Comparison of ENCODE assay signal across 25 cellular contexts in genomic region chr1:164624393-164624792, GRCh38.
"Had no signal": no experiment of that assay in that cellular context is flagged by ENCODE, and none has a peak within 500 bp of the region (broad histone marks: within the 10 kb centered on the region; RNA-seq: fewer than 3 reads in every experiment).

No MANE protein-coding gene starts in this region.

- H3K36me3 ChIP-seq: esophagus muscularis mucosa, neutrophil, right lobe of liver, transverse colon had no signal

- H3K27ac Mint-ChIP-seq: immature natural killer cell; natural killer cell; stimulated activated naive CD8-positive, alpha-beta T cell treated with anti-CD3 and anti-CD28 coated beads, Interleukin-15, amount 100 ng/mL, for 72 hours had no signal

- H3K27ac ChIP-seq: coronary artery, foreskin keratinocyte, neutrophil, pancreas, right lobe of liver, suprapubic skin had no signal

- FAIRE-seq: endothelial cell of umbilical vein, keratinocyte, pancreas had no signal

- H3K4me3 Mint-ChIP-seq: immature natural killer cell; natural killer cell; neural crest cell; stimulated activated naive CD8-positive, alpha-beta T cell treated with anti-CD3 and anti-CD28 coated beads, Interleukin-15, amount 100 ng/mL, for 72 hours had no signal

- H3K9me3 Mint-ChIP-seq: natural killer cell; neural crest cell; stimulated activated naive CD8-positive, alpha-beta T cell treated with anti-CD3 and anti-CD28 coated beads, Interleukin-15, amount 100 ng/mL, for 72 hours had no signal

- DNase-seq: effector memory CD4-positive, alpha-beta T cell; foreskin keratinocyte; glutamatergic neuron; heart right ventricle; hippocampal formation; immature natural killer cell; natural killer cell; pancreas; retina; right lobe of liver; stimulated activated CD4-positive, alpha-beta T cell treated with anti-CD3 and anti-CD28 coated beads, Interleukin-12 subunit alpha, Interleukin-12 subunit beta, amount 100 ng/mL, for 4 hours; stimulated activated CD4-positive, alpha-beta T cell treated with anti-CD3 and anti-CD28 coated beads, Interleukin-1b, Interleukin-23, amount 100 ng/mL, for 48 hours; stimulated activated CD4-positive, alpha-beta T cell treated with anti-CD3 and anti-CD28 coated beads, Interleukin-4, amount 100 ng/mL, for 1 hour; stimulated activated CD8-positive, alpha-beta memory T cell treated with anti-CD3 and anti-CD28 coated beads, Interleukin-4, amount 100 ng/mL, for 48 hours; stimulated activated naive CD4-positive, alpha-beta T cell; stimulated activated naive CD8-positive, alpha-beta T cell treated with anti-CD3 and anti-CD28 coated beads, Interleukin-15, amount 100 ng/mL, for 72 hours; transverse colon had no signal

- H3K4me1 ChIP-seq: right lobe of liver had no signal

- ATAC-seq: heart right ventricle; natural killer cell; pancreas; right lobe of liver; stimulated activated naive CD8-positive, alpha-beta T cell treated with anti-CD3 and anti-CD28 coated beads, Interleukin-15, amount 100 ng/mL, for 72 hours had no signal

- H3K27me3 ChIP-seq: esophagus muscularis mucosa, foreskin keratinocyte, heart right ventricle, neutrophil, pancreas, right lobe of liver, suprapubic skin, transverse colon had no signal

- H3K4me1 Mint-ChIP-seq: natural killer cell had no signal

- H3K36me3 Mint-ChIP-seq: immature natural killer cell, natural killer cell had no signal

- H3K4me3 ChIP-seq: coronary artery, heart right ventricle, pancreas, right lobe of liver, smooth muscle cell, suprapubic skin, transverse colon had no signal

- H3K27me3 Mint-ChIP-seq: stimulated activated naive CD8-positive, alpha-beta T cell treated with anti-CD3 and anti-CD28 coated beads, Interleukin-15, amount 100 ng/mL, for 72 hours had no signal

- H3K9me3 ChIP-seq: esophagus muscularis mucosa, heart right ventricle, neutrophil, pancreas, right lobe of liver, suprapubic skin, transverse colon had no signal
